18 cellular contexts compared by ENCODE assay signal in the genomic region with DNA sequence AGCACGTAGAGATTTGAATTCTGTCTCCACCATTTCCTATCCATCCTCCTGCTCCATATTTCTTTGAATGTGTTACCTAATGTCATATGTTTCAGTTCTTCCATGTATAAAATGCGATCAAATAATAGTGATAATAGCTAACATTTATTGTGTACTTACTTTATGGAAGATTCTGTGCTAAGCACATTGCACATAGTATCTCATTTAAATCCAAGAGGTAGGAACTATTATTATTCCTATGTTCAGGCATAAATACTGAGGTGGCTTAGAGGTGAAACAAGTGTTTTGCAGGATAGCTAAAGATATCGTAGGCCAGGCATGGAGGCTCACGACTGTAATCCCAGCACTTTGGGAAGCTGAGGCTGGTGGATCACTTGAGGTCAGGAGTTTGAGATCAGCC. TPM values are rescaled to one million over a fixed set of nuclear protein-coding genes. Genes with fewer than 3 reads are reported as not detected.
DNase-seq lines count a peak whose midpoint lies in the region; ATAC-seq and TF ChIP-seq lines count a peak whose summit lies in the region.
"Had no signal": no experiment of that assay in that cellular context is flagged by ENCODE, and none has a peak within 500 bp of the region (broad histone marks: within the 10 kb centered on the region; RNA-seq: fewer than 3 reads in every experiment).

No MANE protein-coding gene starts in this region.

- H3K14ac ChIP-seq in mesenchymal stem cell (ENCODE audit: low read length in 2 of 2) = no peak overlapping the region

- no peak overlapping the region for H4K91ac ChIP-seq in mesenchymal stem cell (ENCODE audit: low read length)

- H4K20me1 ChIP-seq in GM23248 (ENCODE audit: insufficient read depth) = no peaks in the 10 kb centered on the region
- no peaks in the 10 kb centered on the region for H4K20me1 ChIP-seq in OCI-LY3 (ENCODE audit: insufficient read depth, low read length)

- H3K79me1 ChIP-seq in mesenchymal stem cell (replicated peaks; ENCODE audit: low read length, poor library complexity, severe bottlenecking) = no peaks in the 10 kb centered on the region

- H3K79me2 ChIP-seq in GM23248 (ENCODE audit: insufficient read depth) (no peaks in the 10 kb centered on the region), OCI-LY3 (ENCODE audit: low read length) (0 out of 2 replicates have a peak, but pooled peaks cover 4% of the 10 kb centered on the region)

- H4K8ac ChIP-seq in mesenchymal stem cell (ENCODE audit: low read length) = no peak overlapping the region

- DNase-seq in GM23248 = no peak
- DNase-seq in mesenchymal stem cell = no peak
- DNase-seq in NCI-H1694 treated with DMSO at 0.1 percent for 48 hours (lab: John Stamatoyannopoulos, UW) = no peak
- DNase-seq in coronary artery (ENCODE audit: low spot score) = no peak
- no peak for DNase-seq in effector memory CD4-positive, alpha-beta T cell
- DNase-seq in stimulated activated naive CD8-positive, alpha-beta T cell treated with anti-CD3 and anti-CD28 coated beads, Interleukin-15, Interleukin-2, amounts not matched to agents 100 U/mL and 50 U/mL, for 24 hours = no peak
- DNase-seq: CD8-positive, alpha-beta T cell; DND-41; KG1; MG63; NCI-H1105 treated with DMSO at 0.1 percent for 48 hours; NCI-H187 treated with DMSO at 0.1 percent for 48 hours; NCI-H2171; NCI-H446 treated with DMSO at 0.1 percent for 48 hours; NCI-H82; SHP77 treated with DMSO at 0.1 percent for 48 hours had no signal

- H3K36me3 ChIP-seq in GM23248 (ENCODE audit: low read depth) = no peaks in the 10 kb centered on the region
- peaks cover 3% of the 10 kb centered on the region for H3K36me3 ChIP-seq in OCI-LY3 (replicated peaks; ENCODE audit: low read depth, low read length)
- H3K36me3 ChIP-seq in mesenchymal stem cell (ENCODE audit: control insufficient read depth in 1 of 2, insufficient read depth in 2 of 2, low read depth in 1 of 2, low read length in 2 of 2) = no peaks in the 10 kb centered on the region
- no peaks in the 10 kb centered on the region for H3K36me3 ChIP-seq in effector memory CD4-positive, alpha-beta T cell (ENCODE audit: control insufficient read depth, insufficient read depth, low read length)
- H3K36me3 ChIP-seq: HAP-1, MG63 had no signal

- H3K9me3 ChIP-seq in GM23248 (ENCODE audit: low read depth) (no peaks in the 10 kb centered on the region), OCI-LY3 (ENCODE audit: insufficient read depth, low read length) (peaks cover 7% of the 10 kb centered on the region; the same call in 1 of the 2 replicates), mesenchymal stem cell (ENCODE audit: control insufficient read depth, low read length) (no peaks in the 10 kb centered on the region)
- no peaks in the 10 kb centered on the region for H3K9me3 ChIP-seq in effector memory CD4-positive, alpha-beta T cell (ENCODE audit: control insufficient read depth, low read length)
- H3K9me3 ChIP-seq: HAP-1, MG63 had no signal

- H3K9ac ChIP-seq in GM23248 = no peak overlapping the region
- H3K9ac ChIP-seq in OCI-LY3 (ENCODE audit: low read length) = peak overlapping the region; percentile 71
- no peak overlapping the region for H3K9ac ChIP-seq in mesenchymal stem cell (ENCODE audit: low read length)

- no peak overlapping the region for H3K4ac ChIP-seq in mesenchymal stem cell (ENCODE audit: low read depth in 1 of 2, low read length in 2 of 2)

- H3K4me3 ChIP-seq in GM23248 = no peak overlapping the region
- peak overlapping the region; percentile 38 for H3K4me3 ChIP-seq in OCI-LY3 (ENCODE audit: low read length)
- H3K4me3 ChIP-seq in mesenchymal stem cell (ENCODE audit: insufficient read depth in 1 of 2, low read depth in 1 of 2, low read length in 2 of 2) = no peak overlapping the region
- no peak overlapping the region for H3K4me3 ChIP-seq in coronary artery
- no peak overlapping the region for H3K4me3 ChIP-seq in effector memory CD4-positive, alpha-beta T cell (ENCODE audit: insufficient read depth, low read depth, low read length, poor library complexity, severe bottlenecking)
- H3K4me3 ChIP-seq: HAP-1, MG63 had no signal

- H2BK120ac ChIP-seq in mesenchymal stem cell (ENCODE audit: low read depth, low read length) = no peak overlapping the region

- peak overlapping the region; percentile 66; the same call in 1 of the 2 replicates for H3K27ac ChIP-seq in GM23248
- H3K27ac ChIP-seq in OCI-LY3 (ENCODE audit: low read length) = peak overlapping the region; percentile 98
- H3K27ac ChIP-seq in mesenchymal stem cell (ENCODE audit: low read length, poor library complexity, severe bottlenecking) = peak overlapping the region; percentile 3
- H3K27ac ChIP-seq in coronary artery = peak overlapping the region in 1 of 2 donors; percentile 55
- no peak overlapping the region for H3K27ac ChIP-seq in effector memory CD4-positive, alpha-beta T cell (ENCODE audit: insufficient read depth, low read length, poor library complexity, severe bottlenecking)

- H3K4me1 ChIP-seq in GM23248 (ENCODE audit: insufficient read depth) (peaks cover 23% of the 10 kb centered on the region), OCI-LY3 (ENCODE audit: low read length) (peaks cover 44% of the 10 kb centered on the region), mesenchymal stem cell (ENCODE audit: control insufficient read depth, insufficient read depth, low read depth, low read length) (peaks cover 5% of the 10 kb centered on the region)
- no peaks in the 10 kb centered on the region for H3K4me1 ChIP-seq in effector memory CD4-positive, alpha-beta T cell (ENCODE audit: control insufficient read depth, insufficient read depth, low read length, poor library complexity, severe bottlenecking)
- H3K4me1 ChIP-seq: HAP-1 had no signal

- H3K27me3 ChIP-seq in GM23248 (replicated peaks; ENCODE audit: insufficient read depth) = no peaks in the 10 kb centered on the region
- H3K27me3 ChIP-seq in OCI-LY3 (ENCODE audit: low read depth, low read length) = no peaks in the 10 kb centered on the region
- H3K27me3 ChIP-seq in mesenchymal stem cell (ENCODE audit: control insufficient read depth in 1 of 2, insufficient read depth in 1 of 2, low read length in 2 of 2) = no peaks in the 10 kb centered on the region
- H3K27me3 ChIP-seq in effector memory CD4-positive, alpha-beta T cell (replicated peaks; ENCODE audit: control insufficient read depth, insufficient read depth, low read length, poor library complexity, severe bottlenecking) = no peaks in the 10 kb centered on the region
- H3K27me3 ChIP-seq: MG63 had no signal

- ATAC-seq in stimulated activated naive CD8-positive, alpha-beta T cell treated with anti-CD3 and anti-CD28 coated beads, Interleukin-15, Interleukin-2, amounts not matched to agents 100 U/mL and 50 U/mL, for 24 hours = no peak
- ATAC-seq: CD8-positive, alpha-beta T cell had no signal

- H2BK5ac ChIP-seq in mesenchymal stem cell (ENCODE audit: low read depth, low read length, poor library complexity, severe bottlenecking) = no peak overlapping the region

- no peaks in the 10 kb centered on the region for H3K9me2 ChIP-seq in GM23248 (ENCODE audit: insufficient read depth)

- in situ Hi-C loops in GM23248 (cut with MboI) = no loop called here

- no peak overlapping the region for H2BK15ac ChIP-seq in mesenchymal stem cell (ENCODE audit: low read depth, poor library complexity, severe bottlenecking)

- no peak overlapping the region for H2AK5ac ChIP-seq in mesenchymal stem cell (ENCODE audit: low read length, severe bottlenecking)

- no peak overlapping the region for H2BK12ac ChIP-seq in mesenchymal stem cell (ENCODE audit: low read length in 2 of 2)

- 81 to 90% methylated on average over 4 of the region's 4 CpGs for WGBS in GM23248 (ENCODE audit: low coverage in 1 of 2, low lambda C conversion rate in 2 of 2, missing lambda C conversion rate in 2 of 2), 2 experiments
- WGBS in mesenchymal stem cell = 96% methylated on average over 2 of the region's 4 CpGs

- H3K18ac ChIP-seq in mesenchymal stem cell (ENCODE audit: low read depth in 1 of 2, low read length in 2 of 2) = no peak overlapping the region

- no peak for TF ChIP-seq CTCF in OCI-LY3 (IDR thresholded peaks at IDR 0.05; ENCODE audit: low read depth, low read length)
- no peak for TF ChIP-seq CTCF in coronary artery (IDR thresholded peaks at IDR 0.05)

- H3K23ac ChIP-seq in mesenchymal stem cell (ENCODE audit: low read length in 2 of 2) = no peak overlapping the region

- H2AFZ ChIP-seq in GM23248 = no peak overlapping the region
- no peak overlapping the region for H2AFZ ChIP-seq in OCI-LY3 (ENCODE audit: low read depth, low read length)
- no peak overlapping the region for H2AFZ ChIP-seq in mesenchymal stem cell (ENCODE audit: low read depth, low read length)

- H3K4me2 ChIP-seq in GM23248 (ENCODE audit: unreplicated experiment) (peak overlapping the region; percentile 71), OCI-LY3 (ENCODE audit: low read length) (peak overlapping the region; percentile 69), mesenchymal stem cell (ENCODE audit: low read length, poor library complexity, severe bottlenecking) (no peak overlapping the region)

- peaks cover 22% of the 10 kb centered on the region for H3F3A ChIP-seq in GM23248 (ENCODE audit: insufficient read depth)

RNA-seq across cellular contexts. Expression of a gene that starts 17.5 kb away (rescaled TPM):
- not detected in 2 replicates for total RNA-seq in GM23248 (2014; rRNA removed; shearing (Covaris generic))
- not detected in 2 replicates for polyA plus RNA-seq in GM23248 (2016; fragmentation: Nextera tagmentation; extraction: Ambion mirVana)
- polyA plus RNA-seq in mesenchymal stem cell (2013, experiment 1 of 2) = not detected
- polyA plus RNA-seq in mesenchymal stem cell (2013, experiment 2 of 2) = not detected
- total RNA-seq: CD8-positive, alpha-beta T cell had no signal

RNA-seq across cellular contexts. Expression of a gene that starts 32.5 kb away (rescaled TPM):
- 344 and 390 TPM in 2 replicates for total RNA-seq in GM23248 (2014; rRNA removed; shearing (Covaris generic))
- 678 and 679 TPM in 2 replicates for polyA plus RNA-seq in GM23248 (2016; fragmentation: Nextera tagmentation; extraction: Ambion mirVana)
- 0.12 TPM for polyA plus RNA-seq in mesenchymal stem cell (2013, experiment 1 of 2)
- polyA plus RNA-seq in mesenchymal stem cell (2013, experiment 2 of 2) = not detected
- total RNA-seq: CD8-positive, alpha-beta T cell had no signal
